ENCODE assay signal across 1 cellular context in the genomic region with DNA sequence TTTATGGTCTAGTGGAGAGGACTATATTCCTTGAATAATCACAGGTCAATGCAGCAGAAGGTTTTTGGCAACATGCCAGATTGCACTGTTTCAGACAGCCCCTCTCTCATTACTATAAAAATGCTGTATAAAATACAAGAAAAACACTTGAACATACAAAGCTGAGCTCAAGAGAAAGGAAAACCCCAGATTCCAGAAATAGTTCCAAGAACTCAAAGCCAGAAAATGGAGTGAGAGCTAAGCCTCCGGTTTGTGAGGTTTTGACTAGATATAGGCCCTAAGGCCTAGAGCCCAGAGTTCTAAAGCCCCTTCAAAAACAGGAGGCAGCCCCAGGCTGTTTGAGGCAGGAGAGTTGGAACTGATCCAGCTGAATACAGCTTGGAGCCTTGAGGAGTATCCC.
TF ChIP-seq lines count a peak whose summit lies in the region.

No MANE protein-coding gene starts in this region.

TF ChIP-seq in GM23338, 12 proteins besides CTCF, POLR2A, EP300 and RAD21 (continued from another document):
- TF ChIP-seq NANOG (IDR thresholded peaks at IDR 0.05; ENCODE audit: borderline replicate concordance), result no peak
- no peak for TF ChIP-seq EZH2phosphoT487 (IDR thresholded peaks at IDR 0.05; ENCODE audit: unreplicated experiment)
- no peak for TF ChIP-seq ZNF331 (CRISPR knock-in tag; IDR thresholded peaks at IDR 0.05; ENCODE audit: low read depth)
- no peak for TF ChIP-seq JUNB (IDR thresholded peaks at IDR 0.05; ENCODE audit: unreplicated experiment)
- TF ChIP-seq CREB1 (CRISPR knock-in tag; IDR thresholded peaks at IDR 0.05; ENCODE audit: low read depth), result no peak
- no peak for TF ChIP-seq ZNF114 (CRISPR knock-in tag; IDR thresholded peaks at IDR 0.05)
- TF ChIP-seq STAT1 (IDR thresholded peaks at IDR 0.05; ENCODE audit: unreplicated experiment), result no peak
- TF ChIP-seq POLR2AphosphoS5 (IDR thresholded peaks at IDR 0.05; ENCODE audit: low read depth), result no peak
- TF ChIP-seq, protein P1, sequence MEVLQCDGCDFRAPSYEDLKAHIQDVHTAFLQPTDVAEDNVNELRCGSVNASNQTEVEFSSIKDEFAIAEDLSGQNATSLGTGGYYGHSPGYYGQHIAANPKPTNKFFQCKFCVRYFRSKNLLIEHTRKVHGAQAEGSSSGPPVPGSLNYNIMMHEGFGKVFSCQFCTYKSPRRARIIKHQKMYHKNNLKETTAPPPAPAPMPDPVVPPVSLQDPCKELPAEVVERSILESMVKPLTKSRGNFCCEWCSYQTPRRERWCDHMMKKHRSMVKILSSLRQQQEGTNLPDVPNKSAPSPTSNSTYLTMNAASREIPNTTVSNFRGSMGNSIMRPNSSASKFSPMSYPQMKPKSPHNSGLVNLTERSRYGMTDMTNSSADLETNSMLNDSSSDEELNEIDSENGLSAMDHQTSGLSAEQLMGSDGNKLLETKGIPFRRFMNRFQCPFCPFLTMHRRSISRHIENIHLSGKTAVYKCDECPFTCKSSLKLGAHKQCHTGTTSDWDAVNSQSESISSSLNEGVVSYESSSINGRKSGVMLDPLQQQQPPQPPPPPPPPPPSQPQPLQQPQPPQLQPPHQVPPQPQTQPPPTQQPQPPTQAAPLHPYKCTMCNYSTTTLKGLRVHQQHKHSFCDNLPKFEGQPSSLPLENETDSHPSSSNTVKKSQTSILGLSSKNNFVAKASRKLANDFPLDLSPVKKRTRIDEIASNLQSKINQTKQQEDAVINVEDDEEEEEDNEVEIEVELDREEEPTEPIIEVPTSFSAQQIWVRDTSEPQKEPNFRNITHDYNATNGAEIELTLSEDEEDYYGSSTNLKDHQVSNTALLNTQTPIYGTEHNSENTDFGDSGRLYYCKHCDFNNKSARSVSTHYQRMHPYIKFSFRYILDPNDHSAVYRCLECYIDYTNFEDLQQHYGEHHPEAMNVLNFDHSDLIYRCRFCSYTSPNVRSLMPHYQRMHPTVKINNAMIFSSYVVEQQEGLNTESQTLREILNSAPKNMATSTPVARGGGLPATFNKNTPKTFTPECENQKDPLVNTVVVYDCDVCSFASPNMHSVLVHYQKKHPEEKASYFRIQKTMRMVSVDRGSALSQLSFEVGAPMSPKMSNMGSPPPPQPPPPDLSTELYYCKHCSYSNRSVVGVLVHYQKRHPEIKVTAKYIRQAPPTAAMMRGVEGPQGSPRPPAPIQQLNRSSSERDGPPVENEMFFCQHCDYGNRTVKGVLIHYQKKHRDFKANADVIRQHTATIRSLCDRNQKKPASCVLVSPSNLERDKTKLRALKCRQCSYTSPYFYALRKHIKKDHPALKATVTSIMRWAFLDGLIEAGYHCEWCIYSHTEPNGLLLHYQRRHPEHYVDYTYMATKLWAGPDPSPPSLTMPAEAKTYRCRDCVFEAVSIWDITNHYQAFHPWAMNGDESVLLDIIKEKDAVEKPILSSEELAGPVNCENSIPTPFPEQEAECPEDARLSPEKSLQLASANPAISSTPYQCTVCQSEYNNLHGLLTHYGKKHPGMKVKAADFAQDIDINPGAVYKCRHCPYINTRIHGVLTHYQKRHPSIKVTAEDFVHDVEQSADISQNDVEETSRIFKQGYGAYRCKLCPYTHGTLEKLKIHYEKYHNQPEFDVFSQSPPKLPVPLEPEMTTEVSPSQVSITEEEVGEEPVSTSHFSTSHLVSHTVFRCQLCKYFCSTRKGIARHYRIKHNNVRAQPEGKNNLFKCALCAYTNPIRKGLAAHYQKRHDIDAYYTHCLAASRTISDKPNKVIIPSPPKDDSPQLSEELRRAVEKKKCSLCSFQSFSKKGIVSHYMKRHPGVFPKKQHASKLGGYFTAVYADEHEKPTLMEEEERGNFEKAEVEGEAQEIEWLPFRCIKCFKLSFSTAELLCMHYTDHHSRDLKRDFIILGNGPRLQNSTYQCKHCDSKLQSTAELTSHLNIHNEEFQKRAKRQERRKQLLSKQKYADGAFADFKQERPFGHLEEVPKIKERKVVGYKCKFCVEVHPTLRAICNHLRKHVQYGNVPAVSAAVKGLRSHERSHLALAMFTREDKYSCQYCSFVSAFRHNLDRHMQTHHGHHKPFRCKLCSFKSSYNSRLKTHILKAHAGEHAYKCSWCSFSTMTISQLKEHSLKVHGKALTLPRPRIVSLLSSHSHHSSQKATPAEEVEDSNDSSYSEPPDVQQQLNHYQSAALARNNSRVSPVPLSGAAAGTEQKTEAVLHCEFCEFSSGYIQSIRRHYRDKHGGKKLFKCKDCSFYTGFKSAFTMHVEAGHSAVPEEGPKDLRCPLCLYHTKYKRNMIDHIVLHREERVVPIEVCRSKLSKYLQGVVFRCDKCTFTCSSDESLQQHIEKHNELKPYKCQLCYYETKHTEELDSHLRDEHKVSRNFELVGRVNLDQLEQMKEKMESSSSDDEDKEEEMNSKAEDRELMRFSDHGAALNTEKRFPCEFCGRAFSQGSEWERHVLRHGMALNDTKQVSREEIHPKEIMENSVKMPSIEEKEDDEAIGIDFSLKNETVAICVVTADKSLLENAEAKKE (CRISPR knock-in tag; IDR thresholded peaks at IDR 0.05), result no peak
